Comparison of ENCODE assay signal across 2 cellular contexts in genomic region chr10:124354411-124355382, GRCh38.
A peak's percentile ranks its signal among the peaks of the same experiment; 100 is the strongest.
TF ChIP-seq lines count a peak whose summit lies in the region.

No MANE protein-coding gene starts in this region.

TF ChIP-seq in SK-N-SH, 30 proteins besides CTCF, POLR2A, EP300 and RAD21 (continued from another document):
- TF ChIP-seq, protein P1, sequence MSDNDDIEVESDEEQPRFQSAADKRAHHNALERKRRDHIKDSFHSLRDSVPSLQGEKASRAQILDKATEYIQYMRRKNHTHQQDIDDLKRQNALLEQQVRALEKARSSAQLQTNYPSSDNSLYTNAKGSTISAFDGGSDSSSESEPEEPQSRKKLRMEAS (IDR thresholded peaks at IDR 0.05; ENCODE audit: low read depth): no peak; the same call in 1 of the 2 replicates
- TF ChIP-seq, protein P2, sequence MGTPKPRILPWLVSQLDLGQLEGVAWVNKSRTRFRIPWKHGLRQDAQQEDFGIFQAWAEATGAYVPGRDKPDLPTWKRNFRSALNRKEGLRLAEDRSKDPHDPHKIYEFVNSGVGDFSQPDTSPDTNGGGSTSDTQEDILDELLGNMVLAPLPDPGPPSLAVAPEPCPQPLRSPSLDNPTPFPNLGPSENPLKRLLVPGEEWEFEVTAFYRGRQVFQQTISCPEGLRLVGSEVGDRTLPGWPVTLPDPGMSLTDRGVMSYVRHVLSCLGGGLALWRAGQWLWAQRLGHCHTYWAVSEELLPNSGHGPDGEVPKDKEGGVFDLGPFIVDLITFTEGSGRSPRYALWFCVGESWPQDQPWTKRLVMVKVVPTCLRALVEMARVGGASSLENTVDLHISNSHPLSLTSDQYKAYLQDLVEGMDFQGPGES (IDR thresholded peaks at IDR 0.05; ENCODE audit: low read depth, low read length): no peak
- TF ChIP-seq GABPA (IDR thresholded peaks at IDR 0.05; ENCODE audit: low read depth) (no peak), EZH2phosphoT487 (IDR thresholded peaks at IDR 0.05; ENCODE audit: borderline replicate concordance, low read depth) (no peak)
TF ChIP-seq in SK-N-SH: peak in this region for 6.

TF ChIP-seq in HepG2, 621 proteins besides CTCF, POLR2A, EP300 and RAD21 (continued from another document and continues in another):
- TF ChIP-seq, protein P3, sequence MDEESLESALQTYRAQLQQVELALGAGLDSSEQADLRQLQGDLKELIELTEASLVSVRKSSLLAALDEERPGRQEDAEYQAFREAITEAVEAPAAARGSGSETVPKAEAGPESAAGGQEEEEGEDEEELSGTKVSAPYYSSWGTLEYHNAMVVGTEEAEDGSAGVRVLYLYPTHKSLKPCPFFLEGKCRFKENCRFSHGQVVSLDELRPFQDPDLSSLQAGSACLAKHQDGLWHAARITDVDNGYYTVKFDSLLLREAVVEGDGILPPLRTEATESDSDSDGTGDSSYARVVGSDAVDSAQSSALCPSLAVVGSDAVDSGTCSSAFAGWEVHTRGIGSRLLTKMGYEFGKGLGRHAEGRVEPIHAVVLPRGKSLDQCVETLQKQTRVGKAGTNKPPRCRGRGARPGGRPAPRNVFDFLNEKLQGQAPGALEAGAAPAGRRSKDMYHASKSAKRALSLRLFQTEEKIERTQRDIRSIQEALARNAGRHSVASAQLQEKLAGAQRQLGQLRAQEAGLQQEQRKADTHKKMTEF (CRISPR knock-in tag; IDR thresholded peaks at IDR 0.05): no peak; the same call in 1 of the 2 replicates
- TF ChIP-seq CCDC6 (CRISPR knock-in tag; IDR thresholded peaks at IDR 0.05) (no peak), GATAD2A (CRISPR knock-in tag; IDR thresholded peaks at IDR 0.05) (0 out of 2 replicates have a peak, but pooled peaks have one; percentile 40), ZNF232 (CRISPR knock-in tag; IDR thresholded peaks at IDR 0.05; ENCODE audit: borderline replicate concordance) (no peak), ZBTB49 (CRISPR knock-in tag; IDR thresholded peaks at IDR 0.05; ENCODE audit: borderline replicate concordance) (no peak), PHF20 (CRISPR knock-in tag; IDR thresholded peaks at IDR 0.05) (no peak), HOXA3 (CRISPR knock-in tag; IDR thresholded peaks at IDR 0.05) (no peak), NCOA2 (CRISPR knock-in tag; IDR thresholded peaks at IDR 0.05) (no peak), ZNF224 (CRISPR knock-in tag; IDR thresholded peaks at IDR 0.05) (no peak), ZNF430 (CRISPR knock-in tag; IDR thresholded peaks at IDR 0.05) (no peak), BRCA1 (CRISPR knock-in tag; IDR thresholded peaks at IDR 0.05) (no peak), FOXA1 (IDR thresholded peaks at IDR 0.05) (no peak), FOXA1 (CRISPR knock-in tag; IDR thresholded peaks at IDR 0.05) (no peak), SMARCC2 (IDR thresholded peaks at IDR 0.05) (no peak), ZZZ3 (CRISPR knock-in tag; IDR thresholded peaks at IDR 0.05; ENCODE audit: borderline replicate concordance) (no peak), ZNF891 (CRISPR knock-in tag; IDR thresholded peaks at IDR 0.05) (no peak), ATF7 (IDR thresholded peaks at IDR 0.05) (no peak), ATF7 (CRISPR knock-in tag; IDR thresholded peaks at IDR 0.05) (no peak), SP4 (CRISPR knock-in tag; IDR thresholded peaks at IDR 0.05) (no peak), POLR2AphosphoS2 (IDR thresholded peaks at IDR 0.05; ENCODE audit: low read depth, low read length) (no peak), KDM5A (IDR thresholded peaks at IDR 0.05; ENCODE audit: borderline replicate concordance, low read length) (no peak), ZNF230 (CRISPR knock-in tag; IDR thresholded peaks at IDR 0.05) (no peak), ZBTB2 (CRISPR knock-in tag; IDR thresholded peaks at IDR 0.05; ENCODE audit: low read depth) (no peak), MAFK (conservative IDR thresholded peaks at IDR 0.05 in 1 of 2, IDR thresholded peaks at IDR 0.05 in 1 of 2; ENCODE audit: low read length in 2 of 2) (no peak), CREB1 (IDR thresholded peaks at IDR 0.05) (no peak), CREB1 (CRISPR knock-in tag; IDR thresholded peaks at IDR 0.05) (no peak), GABPA (IDR thresholded peaks at IDR 0.05; ENCODE audit: low read depth, low read length) (no peak), GABPA (CRISPR knock-in tag; IDR thresholded peaks at IDR 0.05; ENCODE audit: low read depth) (peak; percentile 51; the same call in 1 of the 2 replicates), ZNF883 (CRISPR knock-in tag; IDR thresholded peaks at IDR 0.05; ENCODE audit: not compliant biosample characterization) (no peak), SPEN (CRISPR knock-in tag; IDR thresholded peaks at IDR 0.05; ENCODE audit: low read depth) (no peak), ARID5B (CRISPR knock-in tag; IDR thresholded peaks at IDR 0.05) (0 out of 2 replicates have a peak, but pooled peaks have one; percentile 39), REL (CRISPR knock-in tag; conservative IDR thresholded peaks at IDR 0.05) (no peak)
- TF ChIP-seq, protein P4, sequence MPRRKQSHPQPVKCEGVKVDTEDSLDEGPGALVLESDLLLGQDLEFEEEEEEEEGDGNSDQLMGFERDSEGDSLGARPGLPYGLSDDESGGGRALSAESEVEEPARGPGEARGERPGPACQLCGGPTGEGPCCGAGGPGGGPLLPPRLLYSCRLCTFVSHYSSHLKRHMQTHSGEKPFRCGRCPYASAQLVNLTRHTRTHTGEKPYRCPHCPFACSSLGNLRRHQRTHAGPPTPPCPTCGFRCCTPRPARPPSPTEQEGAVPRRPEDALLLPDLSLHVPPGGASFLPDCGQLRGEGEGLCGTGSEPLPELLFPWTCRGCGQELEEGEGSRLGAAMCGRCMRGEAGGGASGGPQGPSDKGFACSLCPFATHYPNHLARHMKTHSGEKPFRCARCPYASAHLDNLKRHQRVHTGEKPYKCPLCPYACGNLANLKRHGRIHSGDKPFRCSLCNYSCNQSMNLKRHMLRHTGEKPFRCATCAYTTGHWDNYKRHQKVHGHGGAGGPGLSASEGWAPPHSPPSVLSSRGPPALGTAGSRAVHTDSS (CRISPR knock-in tag; conservative IDR thresholded peaks at IDR 0.05): no peak
- TF ChIP-seq, protein P5, sequence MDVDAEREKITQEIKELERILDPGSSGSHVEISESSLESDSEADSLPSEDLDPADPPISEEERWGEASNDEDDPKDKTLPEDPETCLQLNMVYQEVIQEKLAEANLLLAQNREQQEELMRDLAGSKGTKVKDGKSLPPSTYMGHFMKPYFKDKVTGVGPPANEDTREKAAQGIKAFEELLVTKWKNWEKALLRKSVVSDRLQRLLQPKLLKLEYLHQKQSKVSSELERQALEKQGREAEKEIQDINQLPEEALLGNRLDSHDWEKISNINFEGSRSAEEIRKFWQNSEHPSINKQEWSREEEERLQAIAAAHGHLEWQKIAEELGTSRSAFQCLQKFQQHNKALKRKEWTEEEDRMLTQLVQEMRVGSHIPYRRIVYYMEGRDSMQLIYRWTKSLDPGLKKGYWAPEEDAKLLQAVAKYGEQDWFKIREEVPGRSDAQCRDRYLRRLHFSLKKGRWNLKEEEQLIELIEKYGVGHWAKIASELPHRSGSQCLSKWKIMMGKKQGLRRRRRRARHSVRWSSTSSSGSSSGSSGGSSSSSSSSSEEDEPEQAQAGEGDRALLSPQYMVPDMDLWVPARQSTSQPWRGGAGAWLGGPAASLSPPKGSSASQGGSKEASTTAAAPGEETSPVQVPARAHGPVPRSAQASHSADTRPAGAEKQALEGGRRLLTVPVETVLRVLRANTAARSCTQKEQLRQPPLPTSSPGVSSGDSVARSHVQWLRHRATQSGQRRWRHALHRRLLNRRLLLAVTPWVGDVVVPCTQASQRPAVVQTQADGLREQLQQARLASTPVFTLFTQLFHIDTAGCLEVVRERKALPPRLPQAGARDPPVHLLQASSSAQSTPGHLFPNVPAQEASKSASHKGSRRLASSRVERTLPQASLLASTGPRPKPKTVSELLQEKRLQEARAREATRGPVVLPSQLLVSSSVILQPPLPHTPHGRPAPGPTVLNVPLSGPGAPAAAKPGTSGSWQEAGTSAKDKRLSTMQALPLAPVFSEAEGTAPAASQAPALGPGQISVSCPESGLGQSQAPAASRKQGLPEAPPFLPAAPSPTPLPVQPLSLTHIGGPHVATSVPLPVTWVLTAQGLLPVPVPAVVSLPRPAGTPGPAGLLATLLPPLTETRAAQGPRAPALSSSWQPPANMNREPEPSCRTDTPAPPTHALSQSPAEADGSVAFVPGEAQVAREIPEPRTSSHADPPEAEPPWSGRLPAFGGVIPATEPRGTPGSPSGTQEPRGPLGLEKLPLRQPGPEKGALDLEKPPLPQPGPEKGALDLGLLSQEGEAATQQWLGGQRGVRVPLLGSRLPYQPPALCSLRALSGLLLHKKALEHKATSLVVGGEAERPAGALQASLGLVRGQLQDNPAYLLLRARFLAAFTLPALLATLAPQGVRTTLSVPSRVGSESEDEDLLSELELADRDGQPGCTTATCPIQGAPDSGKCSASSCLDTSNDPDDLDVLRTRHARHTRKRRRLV (CRISPR knock-in tag; IDR thresholded peaks at IDR 0.05): no peak
- TF ChIP-seq, protein P6, sequence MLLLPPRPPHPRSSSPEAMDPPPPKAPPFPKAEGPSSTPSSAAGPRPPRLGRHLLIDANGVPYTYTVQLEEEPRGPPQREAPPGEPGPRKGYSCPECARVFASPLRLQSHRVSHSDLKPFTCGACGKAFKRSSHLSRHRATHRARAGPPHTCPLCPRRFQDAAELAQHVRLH (CRISPR knock-in tag; IDR thresholded peaks at IDR 0.05; ENCODE audit: borderline replicate concordance, low read depth): no peak
- TF ChIP-seq, protein P7, sequence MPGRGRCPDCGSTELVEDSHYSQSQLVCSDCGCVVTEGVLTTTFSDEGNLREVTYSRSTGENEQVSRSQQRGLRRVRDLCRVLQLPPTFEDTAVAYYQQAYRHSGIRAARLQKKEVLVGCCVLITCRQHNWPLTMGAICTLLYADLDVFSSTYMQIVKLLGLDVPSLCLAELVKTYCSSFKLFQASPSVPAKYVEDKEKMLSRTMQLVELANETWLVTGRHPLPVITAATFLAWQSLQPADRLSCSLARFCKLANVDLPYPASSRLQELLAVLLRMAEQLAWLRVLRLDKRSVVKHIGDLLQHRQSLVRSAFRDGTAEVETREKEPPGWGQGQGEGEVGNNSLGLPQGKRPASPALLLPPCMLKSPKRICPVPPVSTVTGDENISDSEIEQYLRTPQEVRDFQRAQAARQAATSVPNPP (CRISPR knock-in tag; IDR thresholded peaks at IDR 0.05): no peak
- TF ChIP-seq, protein P8, sequence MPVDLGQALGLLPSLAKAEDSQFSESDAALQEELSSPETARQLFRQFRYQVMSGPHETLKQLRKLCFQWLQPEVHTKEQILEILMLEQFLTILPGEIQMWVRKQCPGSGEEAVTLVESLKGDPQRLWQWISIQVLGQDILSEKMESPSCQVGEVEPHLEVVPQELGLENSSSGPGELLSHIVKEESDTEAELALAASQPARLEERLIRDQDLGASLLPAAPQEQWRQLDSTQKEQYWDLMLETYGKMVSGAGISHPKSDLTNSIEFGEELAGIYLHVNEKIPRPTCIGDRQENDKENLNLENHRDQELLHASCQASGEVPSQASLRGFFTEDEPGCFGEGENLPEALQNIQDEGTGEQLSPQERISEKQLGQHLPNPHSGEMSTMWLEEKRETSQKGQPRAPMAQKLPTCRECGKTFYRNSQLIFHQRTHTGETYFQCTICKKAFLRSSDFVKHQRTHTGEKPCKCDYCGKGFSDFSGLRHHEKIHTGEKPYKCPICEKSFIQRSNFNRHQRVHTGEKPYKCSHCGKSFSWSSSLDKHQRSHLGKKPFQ (CRISPR knock-in tag; IDR thresholded peaks at IDR 0.05; ENCODE audit: insufficient replicate concordance): no peak
